12 cellular contexts compared by ENCODE assay signal in genomic region chr6:37104935-37105781, GRCh38.
DNase-seq lines count a peak whose midpoint lies in the region; ATAC-seq and TF ChIP-seq lines count a peak whose summit lies in the region.
"Had no signal": no experiment of that assay in that cellular context is flagged by ENCODE, and none has a peak within 500 bp of the region (broad histone marks: within the 10 kb centered on the region; RNA-seq: fewer than 3 reads in every experiment).

No MANE protein-coding gene starts in this region.

- 59 to 77% methylated on average over 6 of the region's 6 CpGs for WGBS in esophagus squamous epithelium, 2 donors

- intact Hi-C loops in esophagus squamous epithelium (cut with DNase I) = no loop called here

- H3K27ac ChIP-seq in esophagus squamous epithelium (peak overlapping the region; percentile 11 to 93 (median 86)), skeletal muscle tissue (ENCODE audit: low read depth, low read length) (peak overlapping the region; percentile 98), substantia nigra (ENCODE audit: low read depth, low read length, poor library complexity, severe bottlenecking) (no peak overlapping the region)
- H3K27ac ChIP-seq: brain microvascular endothelial cell, HL-60 had no signal

- TF ChIP-seq CTCF in esophagus squamous epithelium (IDR thresholded peaks at IDR 0.05) = no peak

- no peak overlapping the region for H3K4me3 ChIP-seq in esophagus squamous epithelium
- no peak overlapping the region for H3K4me3 ChIP-seq in skeletal muscle tissue (ENCODE audit: low read length in 3 of 3)

- no peaks in the 10 kb centered on the region for H3K36me3 ChIP-seq in esophagus squamous epithelium
- no peaks in the 10 kb centered on the region for H3K36me3 ChIP-seq in skeletal muscle tissue (ENCODE audit: control insufficient read depth in 3 of 3, insufficient read depth in 3 of 3, low read length in 3 of 3)
- H3K36me3 ChIP-seq: brain microvascular endothelial cell had no signal

- no peaks in the 10 kb centered on the region for H3K9me3 ChIP-seq in esophagus squamous epithelium
- no peaks in the 10 kb centered on the region for H3K9me3 ChIP-seq in skeletal muscle tissue (ENCODE audit: control insufficient read depth in 3 of 3, low read length in 3 of 3)

- H3K9ac ChIP-seq in skeletal muscle tissue (ENCODE audit: low read depth in 1 of 3, low read length in 3 of 3) = no peak overlapping the region

- ATAC-seq in GM21737 (IDR thresholded peaks at IDR 0.05; ENCODE audit: unreplicated experiment) = no peak

- peak; percentile 29 for DNase-seq in NCI-H146 (lab: John Stamatoyannopoulos, UW)
- no peak for DNase-seq in NCI-H146 treated with DMSO at 0.1 percent for 48 hours (lab: John Stamatoyannopoulos, UW; ENCODE audit: unreplicated experiment)
- peak; percentile 44 for DNase-seq in NCI-H69 (lab: John Stamatoyannopoulos, UW)
- no peak for DNase-seq in esophagus squamous epithelium (lab: John Stamatoyannopoulos, UW)
- no peak for DNase-seq in substantia nigra (lab: John Stamatoyannopoulos, UW)
- DNase-seq in cerebellar cortex (ENCODE audit: low spot score) = no peak
- DNase-seq: brain microvascular endothelial cell; NCI-H1436; stimulated activated naive CD4-positive, alpha-beta T cell had no signal

- no peak for TF ChIP-seq POLR2A in esophagus squamous epithelium (IDR thresholded peaks at IDR 0.05)

- H3K27me3 ChIP-seq in esophagus squamous epithelium (no peaks in the 10 kb centered on the region), skeletal muscle tissue (ENCODE audit: control insufficient read depth in 3 of 3, insufficient read depth in 3 of 3, low read length in 3 of 3) (no peaks in the 10 kb centered on the region)
- H3K27me3 ChIP-seq: brain microvascular endothelial cell had no signal

- H3K4me1 ChIP-seq in esophagus squamous epithelium (peaks cover 15 to 42% (median 24%) of the 10 kb centered on the region in 3 donors), skeletal muscle tissue (ENCODE audit: control insufficient read depth in 3 of 3, insufficient read depth in 3 of 3, low read length in 3 of 3) (peaks cover 27 to 30% (median 29%) of the 10 kb centered on the region in 3 donors)

Comparison
In these comparisons a context has a peak if more than half of its experiments do, and no peak if none do; other contexts are left out.
1. DNase-seq: peak in NCI-H146 (single experiment) and NCI-H69 (single experiment); none in NCI-H146 treated with DMSO at 0.1 percent for 48 hours (single experiment), esophagus squamous epithelium (single experiment), substantia nigra (0 of 49) and cerebellar cortex (single experiment).